ENCODE assay signal across 19 cellular contexts in the genomic region with DNA sequence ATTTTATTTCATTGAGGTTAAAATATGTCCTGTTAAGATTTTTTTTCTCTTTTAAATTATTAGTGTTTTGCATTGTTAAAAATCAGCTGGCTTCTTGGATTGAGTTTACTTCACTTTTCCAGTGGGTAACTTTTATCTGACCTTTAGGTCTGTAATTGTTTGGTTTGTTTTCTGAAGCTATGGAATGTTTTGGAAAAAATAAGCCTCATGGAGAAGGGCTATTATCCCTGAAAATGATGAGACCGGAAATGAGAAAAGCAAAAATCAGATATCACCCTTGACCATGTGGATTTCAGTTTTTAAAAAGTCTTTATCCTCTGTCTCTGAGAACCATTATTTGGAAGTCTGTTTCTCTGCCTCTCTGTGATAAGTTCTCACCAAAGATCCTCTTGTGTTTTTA.
DNase-seq lines count a peak whose midpoint lies in the region; ATAC-seq, FAIRE-seq and TF ChIP-seq lines count a peak whose summit lies in the region.
"Had no signal": no experiment of that assay in that cellular context is flagged by ENCODE, and none has a peak within 500 bp of the region (broad histone marks: within the 10 kb centered on the region; RNA-seq: fewer than 3 reads in every experiment).

No MANE protein-coding gene starts in this region.

- 0 out of 2 replicates have a peak overlapping the region, but pooled peaks have one; percentile 9 for H3K4ac ChIP-seq in IMR-90 (ENCODE audit: low read depth, low read length)

- H3K9me3 ChIP-seq in IMR-90 (ENCODE audit: control insufficient read depth, insufficient read depth, low read length) (no peaks in the 10 kb centered on the region), K562 (replicated peaks; ENCODE audit: control insufficient read depth, insufficient read depth, low read depth, low read length) (no peaks in the 10 kb centered on the region), smooth muscle cell (replicated peaks; ENCODE audit: low read depth) (no peaks in the 10 kb centered on the region)
- H3K9me3 ChIP-seq: BE2C had no signal

- ATAC-seq in IMR-90 (ENCODE audit: low read depth) (no peak), K562 (no peak), HG03469 (IDR thresholded peaks at IDR 0.05; ENCODE audit: unreplicated experiment) (no peak)
- no peak for ATAC-seq in activated naive CD8-positive, alpha-beta T cell treated with anti-CD3 and anti-CD28 coated beads, Interleukin-2, amount 50 U/mL, for 24 hours
- ATAC-seq: activated CD8-positive, alpha-beta T cell treated with anti-CD3 and anti-CD28 coated beads for 36 hours; activated T-cell treated with anti-CD3 and anti-CD28 coated beads, Interleukin-2, amount 50 U/mL, for 4 hours had no signal

- H2BK15ac ChIP-seq in IMR-90 (ENCODE audit: low read depth, low read length): 0 out of 3 replicates have a peak overlapping the region, but pooled peaks have one; percentile 38

- H3K36me3 ChIP-seq in IMR-90 (ENCODE audit: control insufficient read depth, insufficient read depth, low read length) (no peaks in the 10 kb centered on the region), K562 (ENCODE audit: control insufficient read depth, insufficient read depth, low read length) (no peaks in the 10 kb centered on the region), smooth muscle cell (ENCODE audit: low read depth) (no peaks in the 10 kb centered on the region)
- H3K36me3 ChIP-seq: BE2C, WERI-Rb-1 had no signal

- H4K20me1 ChIP-seq in IMR-90 (ENCODE audit: insufficient read depth, low read length) (no peaks in the 10 kb centered on the region), K562 (replicated peaks; ENCODE audit: control insufficient read depth, insufficient read depth, low read length) (no peaks in the 10 kb centered on the region), smooth muscle cell (ENCODE audit: low read depth) (no peaks in the 10 kb centered on the region)

- H3K27ac ChIP-seq in IMR-90 (ENCODE audit: insufficient read depth, low read length) (no peak overlapping the region), K562 (ENCODE audit: extremely low read depth, low read depth, low read length) (no peak overlapping the region), smooth muscle cell (ENCODE audit: low read depth) (peak overlapping the region; percentile 96)
- H3K27ac ChIP-seq: KMS-11, WERI-Rb-1 had no signal

- H3K79me1 ChIP-seq in IMR-90 (ENCODE audit: low read depth in 1 of 2, low read length in 2 of 2): no peaks in the 10 kb centered on the region; a peak in 1 of 4 replicates

- H3K9me3 Mint-ChIP-seq in activated naive CD8-positive, alpha-beta T cell treated with anti-CD3 and anti-CD28 coated beads, Interleukin-2, amount 50 U/mL, for 24 hours: peaks cover 9% of the 10 kb centered on the region
- H3K9me3 Mint-ChIP-seq: activated CD8-positive, alpha-beta T cell treated with anti-CD3 and anti-CD28 coated beads for 36 hours had no signal

- no TSS peak for BruUV-seq in IMR-90 (replicated peaks; lab: Mats Ljungman, UMichigan)
- BruUV-seq in K562 (replicated peaks; lab: Mats Ljungman, UMichigan): no TSS peak

- H3K14ac ChIP-seq in IMR-90 (replicated peaks; ENCODE audit: low read depth, low read length): 0 out of 2 replicates have a peak overlapping the region, but pooled peaks have one; percentile 1

- H3K27me3 ChIP-seq in IMR-90 (ENCODE audit: control insufficient read depth, insufficient read depth, low read length) (no peaks in the 10 kb centered on the region), K562 (ENCODE audit: control insufficient read depth in 2 of 2, insufficient read depth in 2 of 2, low read length in 2 of 2) (no peaks in the 10 kb centered on the region), smooth muscle cell (ENCODE audit: low read depth) (no peaks in the 10 kb centered on the region)
- H3K27me3 ChIP-seq: BE2C had no signal

- TF ChIP-seq RAD21 in IMR-90 (IDR thresholded peaks at IDR 0.05; ENCODE audit: low read length) (no peak), K562 (CRISPR knock-in tag; conservative IDR thresholded peaks at IDR 0.05 in 1 of 2, IDR thresholded peaks at IDR 0.05 in 1 of 2) (no peak)

- no peak for FAIRE-seq in K562 (lab: Jason Lieb, UNC)
- FAIRE-seq: bronchial epithelial cell, H1 had no signal

- H3K56ac ChIP-seq in IMR-90 (ENCODE audit: extremely low read depth, insufficient read depth, low read length): peak overlapping the region; percentile 27; the same call in 1 of the 2 replicates

- H2BK20ac ChIP-seq in IMR-90 (ENCODE audit: low read depth, low read length): peak overlapping the region; percentile 40; the same call in 1 of the 2 replicates

- H3K27ac Mint-ChIP-seq in activated naive CD8-positive, alpha-beta T cell treated with anti-CD3 and anti-CD28 coated beads, Interleukin-2, amount 50 U/mL, for 24 hours: no peak overlapping the region
- H3K27ac Mint-ChIP-seq: activated CD8-positive, alpha-beta T cell treated with anti-CD3 and anti-CD28 coated beads for 36 hours; activated naive CD8-positive, alpha-beta T cell treated with anti-CD3 and anti-CD28 coated beads for 36 hours had no signal

- H2AK5ac ChIP-seq in IMR-90 (ENCODE audit: low read depth, low read length): no peak overlapping the region

- dilution Hi-C loops in IMR-90 (cut with HindIII; ENCODE audit: low sequenced_read_pairs, unreplicated experiment): no loop called here

- DNase-seq in IMR-90 (no peak), K562 (ENCODE audit: extremely low read depth in 1 of 4, low spot score in 3 of 4) (no peak), kidney glomerular epithelial cell (lab: John Stamatoyannopoulos, UW) (peak; percentile 31), smooth muscle cell (lab: John Stamatoyannopoulos, UW; ENCODE audit: unreplicated experiment) (no peak), NCI-H1694 treated with DMSO at 0.1 percent for 48 hours (lab: John Stamatoyannopoulos, UW) (no peak), NCI-H446 (lab: John Stamatoyannopoulos, UW) (no peak)
- DNase-seq in activated naive CD8-positive, alpha-beta T cell treated with anti-CD3 and anti-CD28 coated beads, Interleukin-2, amount 50 U/mL, for 24 hours: no peak
- DNase-seq: activated CD8-positive, alpha-beta T cell treated with anti-CD3 and anti-CD28 coated beads for 36 hours; activated naive CD8-positive, alpha-beta T cell treated with anti-CD3 and anti-CD28 coated beads for 36 hours; activated T-cell treated with anti-CD3 and anti-CD28 coated beads, Interleukin-2, amount 50 U/mL, for 4 hours; BE2C; NCI-H2227 treated with DMSO at 0.1 percent for 48 hours; NK-92 treated with Interleukin-12 subunit alpha and Interleukin-12 subunit beta, amount 100 ng/mL, for 24 hours; occipital lobe; WERI-Rb-1 had no signal

- no CpG with 5 or more reads among the region's 1 CpG for WGBS in IMR-90 (ENCODE audit: extremely low coverage in 2 of 2, insufficient read length in 1 of 2), 2 experiments
- 12% methylated on average over 1 of the region's 1 CpG for WGBS in K562 (ENCODE audit: insufficient coverage, low coverage, missing lambda C conversion rate)
- 35% methylated on average over 1 of the region's 1 CpG for whole genome bisulfite sequencing in smooth muscle cell (ENCODE audit: low lambda C conversion rate)

- no peaks in the 10 kb centered on the region for H3K4me1 Mint-ChIP-seq in activated naive CD8-positive, alpha-beta T cell treated with anti-CD3 and anti-CD28 coated beads, Interleukin-2, amount 50 U/mL, for 24 hours
- H3K4me1 Mint-ChIP-seq: activated naive CD8-positive, alpha-beta T cell treated with anti-CD3 and anti-CD28 coated beads for 36 hours had no signal

- no peak overlapping the region for H2AFZ ChIP-seq in IMR-90 (replicated peaks; ENCODE audit: low read length, poor library complexity)
- H2AFZ ChIP-seq in K562 (ENCODE audit: low read depth, low read length): no peak overlapping the region
- peak overlapping the region; percentile 63 for H2AFZ ChIP-seq in smooth muscle cell (ENCODE audit: low read depth)

- H3K23ac ChIP-seq in IMR-90 (ENCODE audit: low read depth, low read length): no peak overlapping the region

- 0 out of 2 replicates have a peak overlapping the region, but pooled peaks have one; percentile 61 for H4K91ac ChIP-seq in IMR-90 (ENCODE audit: insufficient read depth, low read depth, low read length)

- TF ChIP-seq CTCF in IMR-90 (conservative IDR thresholded peaks at IDR 0.05; ENCODE audit: low read depth, low read length) (no peak), K562 (IDR thresholded peaks at IDR 0.05 in 2 of 3, conservative IDR thresholded peaks at IDR 0.05 in 1 of 3; ENCODE audit: insufficient read depth in 2 of 3, low read depth in 1 of 3, low read length in 3 of 3) (no peak), smooth muscle cell (IDR thresholded peaks at IDR 0.05; ENCODE audit: borderline replicate concordance, insufficient read depth, poor library complexity, severe bottlenecking) (no peak)

- H3K4me1 ChIP-seq in IMR-90 (ENCODE audit: control insufficient read depth, insufficient read depth, low read length) (peaks cover 4% of the 10 kb centered on the region; the same call in 1 of the 2 replicates), K562 (replicated peaks in 1 of 2; ENCODE audit: control insufficient read depth in 2 of 2, insufficient read depth in 2 of 2, low read length in 2 of 2) (no peaks in the 10 kb centered on the region), smooth muscle cell (ENCODE audit: low read depth) (peaks cover 14% of the 10 kb centered on the region)
- H3K4me1 ChIP-seq: BE2C had no signal

- no peak overlapping the region for H2AK9ac ChIP-seq in IMR-90 (replicated peaks; ENCODE audit: low read depth, low read length, poor library complexity)

- peaks cover 7% of the 10 kb centered on the region for H3F3A ChIP-seq in smooth muscle cell (ENCODE audit: low read depth)

- H2BK120ac ChIP-seq in IMR-90 (ENCODE audit: low read depth, low read length): peak overlapping the region; percentile 66

- no peaks in the 10 kb centered on the region for H3K36me3 Mint-ChIP-seq in activated naive CD8-positive, alpha-beta T cell treated with anti-CD3 and anti-CD28 coated beads, Interleukin-2, amount 50 U/mL, for 24 hours (ENCODE audit: low read depth)

- peak overlapping the region; percentile 69; the same call in 1 of the 2 replicates for H3K18ac ChIP-seq in IMR-90 (ENCODE audit: low read depth, low read length)

- H3K9me1 ChIP-seq in IMR-90 (ENCODE audit: insufficient read depth, low read length) (peaks cover 2% of the 10 kb centered on the region; the same call in 1 of the 2 replicates), K562 (ENCODE audit: control insufficient read depth, insufficient read depth, low read length) (no peaks in the 10 kb centered on the region)

- peak overlapping the region; percentile 49 to 62; a peak in 2 of 4 replicates for H4K8ac ChIP-seq in IMR-90 (ENCODE audit: low read depth in 2 of 2, low read length in 2 of 2)

- H3K4me3 ChIP-seq in IMR-90 (ENCODE audit: insufficient read depth, low read depth, low read length) (no peak overlapping the region), K562 (no peak overlapping the region), smooth muscle cell (peak overlapping the region; percentile 24)

- H3K9ac ChIP-seq in IMR-90 (ENCODE audit: low read depth, low read length) (no peak overlapping the region), K562 (ENCODE audit: insufficient read depth in 1 of 2, low read depth in 2 of 2, low read length in 2 of 2) (no peak overlapping the region), smooth muscle cell (ENCODE audit: low read depth) (peak overlapping the region; percentile 78)
- H3K9ac ChIP-seq: KMS-11 had no signal

- TF ChIP-seq EP300 in K562 (IDR thresholded peaks at IDR 0.05; ENCODE audit: low read length): no peak; the same call in 1 of the 2 replicates

- CTCF ChIA-PET in IMR-90 (lab: Yijun Ruan, JAX): no interaction called here
- CTCF ChIA-PET in K562 (lab: Yijun Ruan, JAX; ENCODE audit: low intra/inter-chr PET ratio): no interaction called here

- POLR2A ChIA-PET in IMR-90 (lab: Charles Lee; ENCODE audit: unreplicated experiment) (no interaction called here), K562 (lab: Yijun Ruan, JAX) (no interaction called here)

- TF ChIP-seq POLR2A in IMR-90 (IDR thresholded peaks at IDR 0.05; ENCODE audit: low read depth, low read length) (no peak), K562 (conservative IDR thresholded peaks at IDR 0.05) (no peak)

- in situ Hi-C loops in IMR-90 (cut with MboI; ENCODE audit: low sequenced_read_pairs): no loop called here
- in situ Hi-C loops in K562 (cut with MboI): no loop called here

- H3K4me2 ChIP-seq in IMR-90 (ENCODE audit: low read depth, low read length) (peak overlapping the region; percentile 14), K562 (ENCODE audit: insufficient read depth, low read length) (no peak overlapping the region), smooth muscle cell (peak overlapping the region; percentile 83)
- H3K4me2 ChIP-seq: KMS-11 had no signal

- peak overlapping the region; percentile 45 for H4K5ac ChIP-seq in IMR-90 (ENCODE audit: low read depth, low read length)

- H3K79me2 ChIP-seq in K562 (ENCODE audit: control insufficient read depth, insufficient read depth, low read length) (no peaks in the 10 kb centered on the region), smooth muscle cell (ENCODE audit: low read depth) (no peaks in the 10 kb centered on the region)

- no peak overlapping the region for H3K4me3 Mint-ChIP-seq in activated naive CD8-positive, alpha-beta T cell treated with anti-CD3 and anti-CD28 coated beads, Interleukin-2, amount 50 U/mL, for 24 hours
- H3K4me3 Mint-ChIP-seq: activated CD8-positive, alpha-beta T cell treated with anti-CD3 and anti-CD28 coated beads for 36 hours; activated naive CD8-positive, alpha-beta T cell treated with anti-CD3 and anti-CD28 coated beads for 36 hours; activated T-cell treated with anti-CD3 and anti-CD28 coated beads, Interleukin-2, amount 50 U/mL, for 4 hours had no signal

- intact Hi-C loops in IMR-90 (cut with micrococcal nuclease): loop anchor here (1.0 kb wide), 1 partner anchor 35 kb away; no protein-coding TSS in a partner anchor
- intact Hi-C loops in K562 (cut with micrococcal nuclease): no loop called here

- H2BK5ac ChIP-seq in IMR-90 (ENCODE audit: low read depth, low read length, poor library complexity, severe bottlenecking): peak overlapping the region; percentile 76

- no peaks in the 10 kb centered on the region for H3K27me3 Mint-ChIP-seq in activated naive CD8-positive, alpha-beta T cell treated with anti-CD3 and anti-CD28 coated beads, Interleukin-2, amount 50 U/mL, for 24 hours
- H3K27me3 Mint-ChIP-seq: activated CD8-positive, alpha-beta T cell treated with anti-CD3 and anti-CD28 coated beads for 36 hours; activated naive CD8-positive, alpha-beta T cell treated with anti-CD3 and anti-CD28 coated beads for 36 hours had no signal
